Comparison of ENCODE assay signal across 2 cellular contexts in the genomic region with DNA sequence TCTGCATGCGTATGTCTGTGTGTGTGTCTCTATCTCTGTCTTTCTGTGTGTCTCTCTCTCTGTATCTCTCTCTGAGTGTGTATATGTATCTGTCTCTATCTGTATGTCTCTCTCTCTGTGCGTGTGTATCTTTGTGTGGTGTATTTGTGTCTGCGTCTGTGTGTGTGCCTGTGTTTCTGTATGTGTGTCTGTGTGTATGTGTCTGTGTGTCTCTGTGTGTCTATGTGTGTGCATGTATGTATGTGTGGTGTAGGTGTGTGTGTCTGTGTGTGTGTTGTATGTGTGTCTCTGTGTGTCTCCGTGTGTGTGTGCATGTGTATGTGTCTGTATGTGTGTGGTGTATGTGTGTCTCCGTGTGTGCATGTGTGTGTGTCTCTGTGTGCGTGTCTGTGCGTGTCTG.
TF ChIP-seq lines count a peak whose summit lies in the region.

No MANE protein-coding gene starts in this region.

TF ChIP-seq in HepG2, 621 proteins besides CTCF, POLR2A, EP300 and RAD21 (continues in another document):
- TF ChIP-seq, protein P1, sequence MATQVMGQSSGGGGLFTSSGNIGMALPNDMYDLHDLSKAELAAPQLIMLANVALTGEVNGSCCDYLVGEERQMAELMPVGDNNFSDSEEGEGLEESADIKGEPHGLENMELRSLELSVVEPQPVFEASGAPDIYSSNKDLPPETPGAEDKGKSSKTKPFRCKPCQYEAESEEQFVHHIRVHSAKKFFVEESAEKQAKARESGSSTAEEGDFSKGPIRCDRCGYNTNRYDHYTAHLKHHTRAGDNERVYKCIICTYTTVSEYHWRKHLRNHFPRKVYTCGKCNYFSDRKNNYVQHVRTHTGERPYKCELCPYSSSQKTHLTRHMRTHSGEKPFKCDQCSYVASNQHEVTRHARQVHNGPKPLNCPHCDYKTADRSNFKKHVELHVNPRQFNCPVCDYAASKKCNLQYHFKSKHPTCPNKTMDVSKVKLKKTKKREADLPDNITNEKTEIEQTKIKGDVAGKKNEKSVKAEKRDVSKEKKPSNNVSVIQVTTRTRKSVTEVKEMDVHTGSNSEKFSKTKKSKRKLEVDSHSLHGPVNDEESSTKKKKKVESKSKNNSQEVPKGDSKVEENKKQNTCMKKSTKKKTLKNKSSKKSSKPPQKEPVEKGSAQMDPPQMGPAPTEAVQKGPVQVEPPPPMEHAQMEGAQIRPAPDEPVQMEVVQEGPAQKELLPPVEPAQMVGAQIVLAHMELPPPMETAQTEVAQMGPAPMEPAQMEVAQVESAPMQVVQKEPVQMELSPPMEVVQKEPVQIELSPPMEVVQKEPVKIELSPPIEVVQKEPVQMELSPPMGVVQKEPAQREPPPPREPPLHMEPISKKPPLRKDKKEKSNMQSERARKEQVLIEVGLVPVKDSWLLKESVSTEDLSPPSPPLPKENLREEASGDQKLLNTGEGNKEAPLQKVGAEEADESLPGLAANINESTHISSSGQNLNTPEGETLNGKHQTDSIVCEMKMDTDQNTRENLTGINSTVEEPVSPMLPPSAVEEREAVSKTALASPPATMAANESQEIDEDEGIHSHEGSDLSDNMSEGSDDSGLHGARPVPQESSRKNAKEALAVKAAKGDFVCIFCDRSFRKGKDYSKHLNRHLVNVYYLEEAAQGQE (IDR thresholded peaks at IDR 0.05; ENCODE audit: borderline replicate concordance in 1 of 2, low read depth in 1 of 2, low read length in 2 of 2), result no peak
- TF ChIP-seq ZNF20 (CRISPR knock-in tag; IDR thresholded peaks at IDR 0.05) (no peak), ZNF282 (IDR thresholded peaks at IDR 0.05; ENCODE audit: partially characterized antibody) (peak; percentile 81), WIZ (CRISPR knock-in tag; IDR thresholded peaks at IDR 0.05) (no peak), ZNF746 (CRISPR knock-in tag; IDR thresholded peaks at IDR 0.05) (no peak), MEF2D (CRISPR knock-in tag; IDR thresholded peaks at IDR 0.05) (no peak), ZNF333 (CRISPR knock-in tag; IDR thresholded peaks at IDR 0.05; ENCODE audit: borderline replicate concordance) (no peak), IKZF1 (IDR thresholded peaks at IDR 0.05) (peak; percentile 68; the same call in 1 of the 2 replicates), IKZF4 (CRISPR knock-in tag; IDR thresholded peaks at IDR 0.05; ENCODE audit: borderline replicate concordance, low read depth, not compliant biosample characterization) (no peak), ZNF10 (CRISPR knock-in tag; IDR thresholded peaks at IDR 0.05; ENCODE audit: borderline replicate concordance, low read depth) (no peak)
- TF ChIP-seq, protein P2, sequence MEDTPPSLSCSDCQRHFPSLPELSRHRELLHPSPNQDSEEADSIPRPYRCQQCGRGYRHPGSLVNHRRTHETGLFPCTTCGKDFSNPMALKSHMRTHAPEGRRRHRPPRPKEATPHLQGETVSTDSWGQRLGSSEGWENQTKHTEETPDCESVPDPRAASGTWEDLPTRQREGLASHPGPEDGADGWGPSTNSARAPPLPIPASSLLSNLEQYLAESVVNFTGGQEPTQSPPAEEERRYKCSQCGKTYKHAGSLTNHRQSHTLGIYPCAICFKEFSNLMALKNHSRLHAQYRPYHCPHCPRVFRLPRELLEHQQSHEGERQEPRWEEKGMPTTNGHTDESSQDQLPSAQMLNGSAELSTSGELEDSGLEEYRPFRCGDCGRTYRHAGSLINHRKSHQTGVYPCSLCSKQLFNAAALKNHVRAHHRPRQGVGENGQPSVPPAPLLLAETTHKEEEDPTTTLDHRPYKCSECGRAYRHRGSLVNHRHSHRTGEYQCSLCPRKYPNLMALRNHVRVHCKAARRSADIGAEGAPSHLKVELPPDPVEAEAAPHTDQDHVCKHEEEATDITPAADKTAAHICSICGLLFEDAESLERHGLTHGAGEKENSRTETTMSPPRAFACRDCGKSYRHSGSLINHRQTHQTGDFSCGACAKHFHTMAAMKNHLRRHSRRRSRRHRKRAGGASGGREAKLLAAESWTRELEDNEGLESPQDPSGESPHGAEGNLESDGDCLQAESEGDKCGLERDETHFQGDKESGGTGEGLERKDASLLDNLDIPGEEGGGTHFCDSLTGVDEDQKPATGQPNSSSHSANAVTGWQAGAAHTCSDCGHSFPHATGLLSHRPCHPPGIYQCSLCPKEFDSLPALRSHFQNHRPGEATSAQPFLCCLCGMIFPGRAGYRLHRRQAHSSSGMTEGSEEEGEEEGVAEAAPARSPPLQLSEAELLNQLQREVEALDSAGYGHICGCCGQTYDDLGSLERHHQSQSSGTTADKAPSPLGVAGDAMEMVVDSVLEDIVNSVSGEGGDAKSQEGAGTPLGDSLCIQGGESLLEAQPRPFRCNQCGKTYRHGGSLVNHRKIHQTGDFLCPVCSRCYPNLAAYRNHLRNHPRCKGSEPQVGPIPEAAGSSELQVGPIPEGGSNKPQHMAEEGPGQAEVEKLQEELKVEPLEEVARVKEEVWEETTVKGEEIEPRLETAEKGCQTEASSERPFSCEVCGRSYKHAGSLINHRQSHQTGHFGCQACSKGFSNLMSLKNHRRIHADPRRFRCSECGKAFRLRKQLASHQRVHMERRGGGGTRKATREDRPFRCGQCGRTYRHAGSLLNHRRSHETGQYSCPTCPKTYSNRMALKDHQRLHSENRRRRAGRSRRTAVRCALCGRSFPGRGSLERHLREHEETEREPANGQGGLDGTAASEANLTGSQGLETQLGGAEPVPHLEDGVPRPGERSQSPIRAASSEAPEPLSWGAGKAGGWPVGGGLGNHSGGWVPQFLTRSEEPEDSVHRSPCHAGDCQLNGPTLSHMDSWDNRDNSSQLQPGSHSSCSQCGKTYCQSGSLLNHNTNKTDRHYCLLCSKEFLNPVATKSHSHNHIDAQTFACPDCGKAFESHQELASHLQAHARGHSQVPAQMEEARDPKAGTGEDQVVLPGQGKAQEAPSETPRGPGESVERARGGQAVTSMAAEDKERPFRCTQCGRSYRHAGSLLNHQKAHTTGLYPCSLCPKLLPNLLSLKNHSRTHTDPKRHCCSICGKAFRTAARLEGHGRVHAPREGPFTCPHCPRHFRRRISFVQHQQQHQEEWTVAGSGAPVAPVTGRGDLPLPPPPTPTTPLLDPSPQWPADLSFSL (CRISPR knock-in tag; IDR thresholded peaks at IDR 0.05), result peak; percentile 72; the same call in 1 of the 2 replicates
- TF ChIP-seq, protein P3, sequence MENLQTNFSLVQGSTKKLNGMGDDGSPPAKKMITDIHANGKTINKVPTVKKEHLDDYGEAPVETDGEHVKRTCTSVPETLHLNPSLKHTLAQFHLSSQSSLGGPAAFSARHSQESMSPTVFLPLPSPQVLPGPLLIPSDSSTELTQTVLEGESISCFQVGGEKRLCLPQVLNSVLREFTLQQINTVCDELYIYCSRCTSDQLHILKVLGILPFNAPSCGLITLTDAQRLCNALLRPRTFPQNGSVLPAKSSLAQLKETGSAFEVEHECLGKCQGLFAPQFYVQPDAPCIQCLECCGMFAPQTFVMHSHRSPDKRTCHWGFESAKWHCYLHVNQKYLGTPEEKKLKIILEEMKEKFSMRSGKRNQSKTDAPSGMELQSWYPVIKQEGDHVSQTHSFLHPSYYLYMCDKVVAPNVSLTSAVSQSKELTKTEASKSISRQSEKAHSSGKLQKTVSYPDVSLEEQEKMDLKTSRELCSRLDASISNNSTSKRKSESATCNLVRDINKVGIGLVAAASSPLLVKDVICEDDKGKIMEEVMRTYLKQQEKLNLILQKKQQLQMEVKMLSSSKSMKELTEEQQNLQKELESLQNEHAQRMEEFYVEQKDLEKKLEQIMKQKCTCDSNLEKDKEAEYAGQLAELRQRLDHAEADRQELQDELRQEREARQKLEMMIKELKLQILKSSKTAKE (CRISPR knock-in tag; IDR thresholded peaks at IDR 0.05; ENCODE audit: borderline replicate concordance), result no peak

TF ChIP-seq in H1, 55 proteins besides CTCF, POLR2A, EP300 and RAD21:
- TF ChIP-seq GTF2F1 (IDR thresholded peaks at IDR 0.05; ENCODE audit: borderline replicate concordance, low read depth, low read length) (no peak), RNF2 (IDR thresholded peaks at IDR 0.05; ENCODE audit: borderline replicate concordance, low read depth, low read length, missing control alignments, poor library complexity, severe bottlenecking) (no peak), RXRA (IDR thresholded peaks at IDR 0.05; ENCODE audit: insufficient read depth, low read depth, low read length) (no peak), CBX8 (IDR thresholded peaks at IDR 0.05; ENCODE audit: borderline replicate concordance, low read depth, low read length) (no peak), POU5F1 (IDR thresholded peaks at IDR 0.05; ENCODE audit: low read depth, low read length) (no peak), NRF1 (IDR thresholded peaks at IDR 0.05; ENCODE audit: low read depth, low read length) (no peak), PHF8 (conservative IDR thresholded peaks at IDR 0.05; ENCODE audit: low read depth, low read length) (no peak), NANOG (IDR thresholded peaks at IDR 0.05; ENCODE audit: insufficient read depth, low read depth, low read length, poor library complexity, severe bottlenecking) (no peak)
